ENCODE assay signal across 8 cellular contexts in genomic region chr15:51829360-51830278, GRCh38. TPM values are rescaled to one million over a fixed set of nuclear protein-coding genes. Genes with fewer than 3 reads are reported as not detected.
DNase-seq lines count a peak whose midpoint lies in the region; ATAC-seq and TF ChIP-seq lines count a peak whose summit lies in the region.

TMOD3 (plus strand) TSS chr15:51829653; CDS start chr15:51862885, 33,232 bp downstream.

- H3K9me3 Mint-ChIP-seq in Calu3 (ENCODE audit: low read depth, unreplicated experiment): no peaks in the 10 kb centered on the region

- peak within 1 kb of the TSS; percentile 42 for H2AFZ ChIP-seq in OCI-LY7 (ENCODE audit: low read length)

- peak within 1 kb of the TSS; percentile 91 for H3K27ac Mint-ChIP-seq in Calu3 (ENCODE audit: unreplicated experiment)

- H3K36me3 ChIP-seq in OCI-LY7 (ENCODE audit: insufficient read depth, low read length) (no peaks in the 10 kb centered on the region), mucosa of descending colon (ENCODE audit: low read depth) (no peaks in the 10 kb centered on the region)

- peak within 1 kb of the TSS; percentile 95 for H3K4me3 Mint-ChIP-seq in Calu3 (ENCODE audit: low read depth, unreplicated experiment)

- H3K4me3 ChIP-seq in OCI-LY7 (ENCODE audit: low read depth, low read length, poor library complexity, severe bottlenecking): peak within 1 kb of the TSS; percentile 74
- H3K4me3 ChIP-seq in mucosa of descending colon: peak within 1 kb of the TSS; percentile 84

- CTCF ChIA-PET in Calu3 (lab: Charles Lee): interaction anchor here (0.7 to 1.2 kb wide), 4 partner anchors 11 to 73 kb away, joined by 3 to 4 read pairs (median 4); no protein-coding TSS in a partner anchor
- CTCF ChIA-PET in OCI-LY7 (lab: Charles Lee; ENCODE audit: unreplicated experiment): no interaction called here

- ATAC-seq in GM21390 (IDR thresholded peaks at IDR 0.05; ENCODE audit: unreplicated experiment) (peak; percentile 83), mucosa of descending colon (peak; percentile 95)

- peak within 1 kb of the TSS; percentile 77 for H3K4me2 ChIP-seq in OCI-LY7 (ENCODE audit: low read length)

- no peaks in the 10 kb centered on the region for H3K9me2 ChIP-seq in OCI-LY7 (ENCODE audit: insufficient read depth, low read length)

- peaks cover 50% of the 10 kb centered on the region for H3K4me1 Mint-ChIP-seq in Calu3 (ENCODE audit: low read depth, unreplicated experiment)

- TF ChIP-seq CTCF in Calu3 (IDR thresholded peaks at IDR 0.05; ENCODE audit: unreplicated experiment) (no peak), OCI-LY7 (conservative IDR thresholded peaks at IDR 0.05; ENCODE audit: low read length) (no peak), mucosa of descending colon (IDR thresholded peaks at IDR 0.05) (no peak)

- H3K36me3 Mint-ChIP-seq in Calu3 (ENCODE audit: insufficient read depth, unreplicated experiment): peaks cover 26% of the 10 kb centered on the region

- peaks cover 20% of the 10 kb centered on the region; the same call in 1 of the 2 replicates for H4K20me1 ChIP-seq in OCI-LY7 (ENCODE audit: insufficient read depth, low read length)

- H3K79me2 ChIP-seq in OCI-LY7 (ENCODE audit: insufficient read depth, low read depth, low read length): peaks cover 46% of the 10 kb centered on the region

- H3K27me3 Mint-ChIP-seq in Calu3 (ENCODE audit: unreplicated experiment): no peaks in the 10 kb centered on the region

- H3K27ac ChIP-seq in OCI-LY7 (ENCODE audit: low read depth, low read length, poor library complexity, severe bottlenecking) (peak within 1 kb of the TSS; percentile 61), epithelial cell of prostate (peak within 1 kb of the TSS; percentile 99)

- peak; percentile 94 for DNase-seq in Calu3
- peak in 75 of 76 experiments; percentile 13 to 88 (median 77) for DNase-seq in HUDEP-2 (lab: John Stamatoyannopoulos, UW; ENCODE audit: unreplicated experiment in 76 of 76)
- DNase-seq in OCI-LY7 (ENCODE audit: low spot score): peak; percentile 93
- DNase-seq in activated T-cell treated with anti-CD3 and anti-CD28 coated beads for 48 hours (ENCODE audit: low read depth): peak; percentile 90
- peak; percentile 60 for DNase-seq in epithelial cell of prostate (ENCODE audit: low read depth, low spot score)
- DNase-seq in mucosa of descending colon: peak; percentile 95 to 98 (median 96)
- DNase-seq in stimulated activated CD8-positive, alpha-beta memory T cell treated with anti-CD3 and anti-CD28 coated beads, Interleukin-4, amount 100 ng/mL, for 1 hour (ENCODE audit: low read depth in 2 of 2, low spot score in 1 of 2): peak; percentile 77 to 80

- intact Hi-C loops in Calu3 (cut with micrococcal nuclease; ENCODE audit: unreplicated experiment): loop anchor here (2.0 to 5.0 kb wide), 3 partner anchors 15 to 77 kb away; no protein-coding TSS in a partner anchor
- intact Hi-C loops in OCI-LY7 (cut with micrococcal nuclease; ENCODE audit: unreplicated experiment): loop anchor here (5.0 kb wide), 1 partner anchor 188 kb away; the partner anchor contains the start of gene MAPK6
- intact Hi-C loops in mucosa of descending colon (cut with DNase I, micrococcal nuclease): no loop called here

- H3K4me1 ChIP-seq in OCI-LY7 (ENCODE audit: insufficient read depth, low read length, poor library complexity, severe bottlenecking) (peaks cover 24% of the 10 kb centered on the region), mucosa of descending colon (ENCODE audit: low read depth) (peaks cover 16% of the 10 kb centered on the region)

- POLR2A ChIA-PET in OCI-LY7 (lab: Charles Lee): interaction anchor here (0.5 to 1.4 kb wide), 4 partner anchors 8 to 75 kb away, joined by 3 to 5 read pairs (median 4); no protein-coding TSS in a partner anchor

- no peaks in the 10 kb centered on the region for H3K9me3 ChIP-seq in OCI-LY7 (ENCODE audit: low read length)
- H3K9me3 ChIP-seq in mucosa of descending colon: no peaks in the 10 kb centered on the region

- BruUV-seq in Calu3 (replicated peaks; lab: Mats Ljungman, UMichigan) (TSS peak; percentile 45), OCI-LY7 (replicated peaks; lab: Mats Ljungman, UMichigan) (no TSS peak)

RNA-seq across cellular contexts. Expression of gene TMOD3, which starts in this region (rescaled TPM):
- total RNA-seq in Calu3 (2022) (53.6 and 60.1 TPM in 2 replicates), OCI-LY7 (2022) (30.5 and 31.5 TPM in 2 replicates), mucosa of descending colon (10 to 100 TPM; 43.8 to 65.2 (median 63.7) TPM)
- 17.4 and 31.5 TPM in 2 replicates for total RNA-seq in OCI-LY7 (2014; rRNA removed; shearing (Covaris generic))

Comparison
In these comparisons a context has a peak if more than half of its experiments do, and no peak if none do; other contexts are left out.
1. Peak in every context shown above with its lines: DNase-seq, ATAC-seq, H3K4me3 ChIP-seq and H3K27ac ChIP-seq.
2. intact Hi-C loops: an anchor here in Calu3 (2.0 to 5.0 kb wide) and OCI-LY7 (5.0 kb wide); none called in mucosa of descending colon.